In genomic region chrX:69285401-69285871, GRCh38 we compare ENCODE assay signal across 8 cellular contexts.
DNase-seq lines count a peak whose midpoint lies in the region; ATAC-seq, FAIRE-seq and TF ChIP-seq lines count a peak whose summit lies in the region.

No MANE protein-coding gene starts in this region.

- no peaks in the 10 kb centered on the region for H3K9me1 ChIP-seq in IMR-90 (ENCODE audit: insufficient read depth, low read length)

- H2BK15ac ChIP-seq in IMR-90 (ENCODE audit: low read depth, low read length): no peak overlapping the region

- intact Hi-C loops in IMR-90 (cut with micrococcal nuclease): loop anchor here (5.0 to 10.0 kb wide), 4 partner anchors 102 to 1101 kb away; no protein-coding TSS in a partner anchor
- intact Hi-C loops in mucosa of descending colon (cut with DNase I, micrococcal nuclease): loop anchor here (10.0 kb wide), 1 partner anchor 461 kb away; the partner anchor contains the start of gene EFNB1 (in 2 of the 2)

- CTCF ChIA-PET in A549 (lab: Yijun Ruan, JAX): interaction anchor here (0.7 to 14.2 kb wide), 8 partner anchors 18 to 465 kb away, joined by 3 to 91 read pairs (median 4); partner anchors contain the start of gene EFNB1
- CTCF ChIA-PET in IMR-90 (lab: Yijun Ruan, JAX): interaction anchor here (0.8 kb wide), 1 partner anchor 463 kb away, joined by 3 read pairs; no protein-coding TSS in a partner anchor

- H3K9ac ChIP-seq in IMR-90 (ENCODE audit: low read depth, low read length) (no peak overlapping the region), duodenal mucosa (ENCODE audit: low read depth in 1 of 2, low read length in 2 of 2) (no peak overlapping the region), Karpas-422 (ENCODE audit: low read length) (no peak overlapping the region)

- 50% methylated on average over 5 of the region's 10 CpGs for WGBS in A549 (ENCODE audit: missing lambda C conversion rate)
- WGBS in IMR-90 (ENCODE audit: extremely low coverage in 2 of 2, insufficient read length in 1 of 2), 2 experiments: no CpG with 5 or more reads among the region's 10 CpGs

- in situ Hi-C loops in IMR-90 (cut with MboI; ENCODE audit: low sequenced_read_pairs): no loop called here

- H3K27me3 ChIP-seq in IMR-90 (ENCODE audit: control insufficient read depth, insufficient read depth, low read length) (peaks cover 40% of the 10 kb centered on the region), duodenal mucosa (ENCODE audit: control insufficient read depth in 1 of 2, insufficient read depth in 2 of 2, low read length in 2 of 2) (no peaks in the 10 kb centered on the region), Karpas-422 (ENCODE audit: low read length) (no peaks in the 10 kb centered on the region)

- TF ChIP-seq POLR2A in A549 (IDR thresholded peaks at IDR 0.05; ENCODE audit: low read length): no peak
- no peak for TF ChIP-seq POLR2A in IMR-90 (IDR thresholded peaks at IDR 0.05; ENCODE audit: low read depth, low read length)

- H3K36me3 ChIP-seq in IMR-90 (ENCODE audit: control insufficient read depth, insufficient read depth, low read length): no peaks in the 10 kb centered on the region
- H3K36me3 ChIP-seq in duodenal mucosa (ENCODE audit: control insufficient read depth in 1 of 2, insufficient read depth in 2 of 2, low read length in 2 of 2): no peaks in the 10 kb centered on the region
- H3K36me3 ChIP-seq in mucosa of descending colon (ENCODE audit: low read depth): no peaks in the 10 kb centered on the region
- H3K36me3 ChIP-seq in Karpas-422 (ENCODE audit: insufficient read depth, low read length): no peaks in the 10 kb centered on the region

- no peak overlapping the region for H3K56ac ChIP-seq in IMR-90 (ENCODE audit: extremely low read depth, insufficient read depth, low read length)

- H3K9me3 ChIP-seq in A549 (no peaks in the 10 kb centered on the region), IMR-90 (ENCODE audit: control insufficient read depth, insufficient read depth, low read length) (no peaks in the 10 kb centered on the region), duodenal mucosa (ENCODE audit: control insufficient read depth in 1 of 2, low read length in 2 of 2) (no peaks in the 10 kb centered on the region), mucosa of descending colon (no peaks in the 10 kb centered on the region), Karpas-422 (ENCODE audit: low read length) (no peaks in the 10 kb centered on the region)

- no peak overlapping the region for H2AK9ac ChIP-seq in IMR-90 (replicated peaks; ENCODE audit: low read depth, low read length, poor library complexity)

- dilution Hi-C loops in IMR-90 (cut with HindIII; ENCODE audit: low sequenced_read_pairs, unreplicated experiment): no loop called here

- H3K79me1 ChIP-seq in IMR-90 (ENCODE audit: low read depth in 1 of 2, low read length in 2 of 2): no peaks in the 10 kb centered on the region

- no peak for FAIRE-seq in A549 (lab: Jason Lieb, UNC)

- no peak overlapping the region for H2BK120ac ChIP-seq in IMR-90 (ENCODE audit: low read depth, low read length)

- POLR2A ChIA-PET in A549 (lab: Yijun Ruan, JAX): interaction anchor here (1.2 kb wide), 1 partner anchor 457 kb away, joined by 3 read pairs; the partner anchor contains the start of gene EFNB1
- POLR2A ChIA-PET in IMR-90 (lab: Charles Lee; ENCODE audit: unreplicated experiment): no interaction called here

- H3K9me2 ChIP-seq in Karpas-422 (replicated peaks; ENCODE audit: insufficient read depth, low read length): no peaks in the 10 kb centered on the region

- H2AK5ac ChIP-seq in IMR-90 (ENCODE audit: low read depth, low read length): no peak overlapping the region

- H3K4me1 ChIP-seq in A549: no peaks in the 10 kb centered on the region
- H3K4me1 ChIP-seq in IMR-90 (ENCODE audit: control insufficient read depth, insufficient read depth, low read length): peaks cover 3% of the 10 kb centered on the region; the same call in 1 of the 2 replicates
- H3K4me1 ChIP-seq in duodenal mucosa (ENCODE audit: control insufficient read depth in 1 of 2, insufficient read depth in 2 of 2, low read length in 2 of 2): peaks cover 0 to 12% of the 10 kb centered on the region in 2 donors
- no peaks in the 10 kb centered on the region for H3K4me1 ChIP-seq in mucosa of descending colon (ENCODE audit: low read depth)
- H3K4me1 ChIP-seq in Karpas-422 (ENCODE audit: low read length): no peaks in the 10 kb centered on the region

- no peak for TF ChIP-seq RAD21 in A549 (conservative IDR thresholded peaks at IDR 0.05 in 1 of 2, IDR thresholded peaks at IDR 0.05 in 1 of 2)
- no peak for TF ChIP-seq RAD21 in IMR-90 (IDR thresholded peaks at IDR 0.05; ENCODE audit: low read length)

- no peak overlapping the region for H3K14ac ChIP-seq in IMR-90 (replicated peaks; ENCODE audit: low read depth, low read length)

- peak overlapping the region; percentile 48 for H3K4me3 ChIP-seq in A549
- peak overlapping the region; percentile 23; the same call in 1 of the 2 replicates for H3K4me3 ChIP-seq in IMR-90 (ENCODE audit: insufficient read depth, low read depth, low read length)
- H3K4me3 ChIP-seq in duodenal mucosa (ENCODE audit: low read depth in 1 of 2, low read length in 2 of 2): peak overlapping the region; percentile 50 to 57
- H3K4me3 ChIP-seq in mucosa of descending colon: no peak overlapping the region
- no peak overlapping the region for H3K4me3 ChIP-seq in Karpas-422 (ENCODE audit: low read length)

- H3K27ac ChIP-seq in A549 (peak overlapping the region; percentile 60 to 82; a peak in 5 of 6 replicates), IMR-90 (ENCODE audit: insufficient read depth, low read length) (no peak overlapping the region), duodenal mucosa (ENCODE audit: low read depth, low read length) (no peak overlapping the region), Karpas-422 (ENCODE audit: low read length) (no peak overlapping the region)

- no peak overlapping the region for H3K4ac ChIP-seq in IMR-90 (ENCODE audit: low read depth, low read length)

- no peak for DNase-seq in A549 (ENCODE audit: low read depth in 1 of 2, low spot score in 1 of 2)
- DNase-seq in IMR-90: no peak
- DNase-seq in mucosa of descending colon: peak in 2 of 3 donors; percentile 15 to 48
- no peak for DNase-seq in COLO668 (lab: John Stamatoyannopoulos, UW; ENCODE audit: unreplicated experiment)
- no peak for DNase-seq in activated CD4-positive, alpha-beta T cell treated with anti-CD3 and anti-CD28 coated beads, Interleukin-2, amount 50 U/mL, for 48 hours
- DNase-seq in Karpas-422: no peak

- H2BK5ac ChIP-seq in IMR-90 (ENCODE audit: low read depth, low read length, poor library complexity, severe bottlenecking): no peak overlapping the region

- H4K5ac ChIP-seq in IMR-90 (ENCODE audit: low read depth, low read length): no peak overlapping the region

- H4K20me1 ChIP-seq in IMR-90 (ENCODE audit: insufficient read depth, low read length): no peaks in the 10 kb centered on the region
- no peaks in the 10 kb centered on the region for H4K20me1 ChIP-seq in Karpas-422 (ENCODE audit: insufficient read depth, low read depth, low read length)

- no peak overlapping the region for H4K8ac ChIP-seq in IMR-90 (ENCODE audit: low read depth in 2 of 2, low read length in 2 of 2)

- no peak overlapping the region for H2BK20ac ChIP-seq in IMR-90 (ENCODE audit: low read depth, low read length)

- H4K91ac ChIP-seq in IMR-90 (ENCODE audit: insufficient read depth, low read depth, low read length): no peak overlapping the region

- H3K79me2 ChIP-seq in Karpas-422 (ENCODE audit: low read length): no peaks in the 10 kb centered on the region

- TF ChIP-seq EP300 in A549 (IDR thresholded peaks at IDR 0.05): no peak

- no TSS peak for BruUV-seq in IMR-90 (replicated peaks; lab: Mats Ljungman, UMichigan)

- H2AFZ ChIP-seq in IMR-90 (replicated peaks; ENCODE audit: low read length, poor library complexity) (peak overlapping the region; percentile 81), Karpas-422 (ENCODE audit: low read length) (no peak overlapping the region)

- ATAC-seq in A549 (peak in 1 of 2 experiments; percentile 30; a peak in 3 of 6 replicates), IMR-90 (ENCODE audit: low read depth) (no peak), mucosa of descending colon (peak; percentile 40), HG03565 (IDR thresholded peaks at IDR 0.05; ENCODE audit: unreplicated experiment) (no peak)

- H3K23ac ChIP-seq in IMR-90 (ENCODE audit: low read depth, low read length): no peak overlapping the region

- H3K4me2 ChIP-seq in A549 (peak overlapping the region; percentile 84), IMR-90 (ENCODE audit: low read depth, low read length) (peak overlapping the region; percentile 47; the same call in 1 of the 2 replicates), Karpas-422 (ENCODE audit: low read depth, low read length, poor library complexity, severe bottlenecking) (no peak overlapping the region)

- no peak overlapping the region for H3K18ac ChIP-seq in IMR-90 (ENCODE audit: low read depth, low read length)

- no peak for TF ChIP-seq CTCF in A549 (IDR thresholded peaks at IDR 0.05)
- no peak for TF ChIP-seq CTCF in IMR-90 (conservative IDR thresholded peaks at IDR 0.05; ENCODE audit: low read depth, low read length)
- TF ChIP-seq CTCF in mucosa of descending colon (IDR thresholded peaks at IDR 0.05): no peak

TF ChIP-seq in A549, 52 proteins besides CTCF, POLR2A, EP300 and RAD21 (continues in another document):
- no peak for TF ChIP-seq ATOH8 (CRISPR knock-in tag; IDR thresholded peaks at IDR 0.05; ENCODE audit: low read depth)
- TF ChIP-seq JUNB (IDR thresholded peaks at IDR 0.05): no peak

TF ChIP-seq in IMR-90, 13 proteins besides CTCF, POLR2A, EP300 and RAD21 (continues in another document):
- TF ChIP-seq MAFK (IDR thresholded peaks at IDR 0.05; ENCODE audit: low read depth, low read length) (no peak), MAZ (IDR thresholded peaks at IDR 0.05; ENCODE audit: borderline replicate concordance, low read depth, low read length) (no peak), RFX5 (IDR thresholded peaks at IDR 0.05; ENCODE audit: low read depth, low read length) (no peak), MXI1 (IDR thresholded peaks at IDR 0.05; ENCODE audit: borderline replicate concordance, low read depth, low read length) (no peak), NFE2L2 (IDR thresholded peaks at IDR 0.05; ENCODE audit: low read depth, low read length) (no peak), CEBPB (IDR thresholded peaks at IDR 0.05; ENCODE audit: low read depth, low read length) (no peak), SMC3 (IDR thresholded peaks at IDR 0.05; ENCODE audit: low read depth, low read length) (no peak), RCOR1 (IDR thresholded peaks at IDR 0.05; ENCODE audit: insufficient replicate concordance, low read length) (no peak), BHLHE40 (IDR thresholded peaks at IDR 0.05; ENCODE audit: low read depth, low read length) (no peak)

Comparison
In these comparisons a context has a peak if more than half of its experiments do, and no peak if none do; other contexts are left out.
1. DNase-seq: peak in mucosa of descending colon (2 of 3); none in A549 (0 of 2), IMR-90 (single experiment), COLO668 (single experiment), activated CD4-positive, alpha-beta T cell treated with anti-CD3 and anti-CD28 coated beads, Interleukin-2, amount 50 U/mL, for 48 hours (0 of 2) and Karpas-422 (single experiment).
2. H3K27ac ChIP-seq: peak in A549 (2 of 2); none in IMR-90 (single experiment), duodenal mucosa (single experiment) and Karpas-422 (single experiment).
3. H3K4me3 ChIP-seq: peak in A549 (single experiment), IMR-90 (single experiment) and duodenal mucosa (2 of 2); none in mucosa of descending colon (single experiment) and Karpas-422 (single experiment).